ENCODE assay signal across 12 cellular contexts in genomic region chr14:74194875-74195274, GRCh38. TPM values are rescaled to one million over a fixed set of nuclear protein-coding genes. Genes with fewer than 3 reads are reported as not detected.
A peak's percentile ranks its signal among the peaks of the same experiment; 100 is the strongest.
DNase-seq lines count a peak whose midpoint lies in the region; ATAC-seq and TF ChIP-seq lines count a peak whose summit lies in the region.
"Not testable (repeated sequence)": the region's sequence is repeated elsewhere in the genome, so short reads cannot be mapped to it uniquely, and the experiment has no call there.
"Had no signal": no experiment of that assay in that cellular context is flagged by ENCODE, and none has a peak within 500 bp of the region (broad histone marks: within the 10 kb centered on the region; RNA-seq: fewer than 3 reads in every experiment).

No MANE protein-coding gene starts in this region.

- H3K4me3 ChIP-seq in left lung: not testable (repeated sequence)

- not testable (repeated sequence) for H3K27me3 ChIP-seq in left lung

- not testable (repeated sequence) for H3K4me1 ChIP-seq in left lung

- TF ChIP-seq CTCF in left lung (IDR thresholded peaks at IDR 0.05): not testable (repeated sequence)

- H3K36me3 ChIP-seq in left lung: peaks cover 0 to 12% of the 10 kb centered on the region in 2 donors

- ATAC-seq in left lung: peak; percentile 68

- intact Hi-C loops in left lung (cut with DNase I): not testable (repeated sequence)

- DNase-seq in left lung: not testable (repeated sequence)

- not testable (repeated sequence) for H3K9me3 ChIP-seq in left lung

- H3K27ac ChIP-seq in left lung: not testable (repeated sequence)

RNA-seq across cellular contexts. Expression of gene VSX2, which starts 44.4 kb away (rescaled TPM):
- not detected for total RNA-seq in left lung
- total RNA-seq: A172; A673; B cell; Caco-2; Calu3; CD4-positive, alpha-beta memory T cell; CD4-positive, alpha-beta T cell; CD4-positive, CD25-positive, alpha-beta regulatory T cell; CD8-positive, alpha-beta memory T cell; CD8-positive, alpha-beta T cell; Daoy had no signal
